ENCODE assay signal across 13 cellular contexts in the genomic region with DNA sequence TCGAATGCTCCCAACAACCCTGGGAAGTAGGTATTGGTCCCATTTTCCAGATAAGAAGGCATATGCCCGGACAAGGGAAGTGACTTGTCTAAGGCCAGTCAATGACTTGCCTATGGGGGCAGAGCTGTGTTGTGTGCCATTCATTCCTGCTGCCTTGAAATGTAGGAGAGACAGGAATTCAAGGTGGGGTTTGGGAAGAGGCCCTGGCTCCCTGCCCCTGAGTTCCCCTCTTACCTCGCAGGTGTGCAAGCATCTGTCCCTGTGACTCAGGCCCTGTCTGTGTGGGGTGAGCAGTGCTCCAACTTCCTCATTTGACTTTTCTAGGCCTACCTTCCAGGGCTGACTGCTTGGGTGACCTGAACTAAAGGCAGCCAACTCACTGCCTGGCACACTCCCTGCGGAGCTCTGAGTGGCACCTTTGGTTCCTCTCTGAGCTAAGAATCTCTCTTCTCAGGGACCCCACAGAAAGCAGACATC. TPM values are rescaled to one million over a fixed set of nuclear protein-coding genes. Genes with fewer than 3 reads are reported as not detected.
DNase-seq lines count a peak whose midpoint lies in the region; ATAC-seq and TF ChIP-seq lines count a peak whose summit lies in the region.
"Had no signal": no experiment of that assay in that cellular context is flagged by ENCODE, and none has a peak within 500 bp of the region (broad histone marks: within the 10 kb centered on the region; RNA-seq: fewer than 3 reads in every experiment).

No MANE protein-coding gene starts in this region.

- H3K36me3 ChIP-seq in right atrium auricular region (peaks cover 5% of the 10 kb centered on the region), colonic mucosa (no peaks in the 10 kb centered on the region), muscle layer of duodenum (ENCODE audit: control insufficient read depth in 1 of 2, insufficient read depth in 2 of 2, low read length in 2 of 2) (peaks cover 0 to 2% of the 10 kb centered on the region in 2 donors)
- H3K36me3 ChIP-seq in CD8-positive, alpha-beta memory T cell (ENCODE audit: insufficient read depth, low read length), result no peaks in the 10 kb centered on the region

- H3K4me1 ChIP-seq in right atrium auricular region, result peaks cover 0 to 22% of the 10 kb centered on the region in 2 donors
- H3K4me1 ChIP-seq in colonic mucosa, result no peaks in the 10 kb centered on the region
- peaks cover 0 to 8% of the 10 kb centered on the region in 2 donors for H3K4me1 ChIP-seq in muscle layer of duodenum (ENCODE audit: control insufficient read depth in 1 of 2, insufficient read depth in 2 of 2, low read length in 2 of 2)
- peaks cover 6% of the 10 kb centered on the region for H3K4me1 ChIP-seq in CD8-positive, alpha-beta memory T cell (ENCODE audit: insufficient read depth, low read length)

- TF ChIP-seq CTCF in right atrium auricular region (IDR thresholded peaks at IDR 0.05), result no peak
- no peak for TF ChIP-seq CTCF in colonic mucosa (IDR thresholded peaks at IDR 0.05)
- TF ChIP-seq CTCF in GM10266 (IDR thresholded peaks at IDR 0.05; ENCODE audit: control insufficient read depth, insufficient read depth, low read depth, missing control alignments), result no peak

- POLR2A ChIA-PET in CD8-positive, alpha-beta memory T cell (lab: Charles Lee), result no interaction called here

- ATAC-seq in Right ventricle myocardium superior (ENCODE audit: poor library complexity) (no peak), GM18505 (IDR thresholded peaks at IDR 0.05; ENCODE audit: unreplicated experiment) (no peak), GM21717 (IDR thresholded peaks at IDR 0.05; ENCODE audit: unreplicated experiment) (no peak)
- ATAC-seq: HCT116 had no signal

- H3K4me3 Mint-ChIP-seq in CD8-positive, alpha-beta memory T cell, result no peak overlapping the region
- H3K4me3 Mint-ChIP-seq: activated naive CD8-positive, alpha-beta T cell treated with anti-CD3 and anti-CD28 coated beads, Interleukin-2, amount 10 ng/mL, durations not matched to agents 7 days and 5 days had no signal

- peak overlapping the region in 1 of 2 donors; percentile 86 for H3K9ac ChIP-seq in colonic mucosa (ENCODE audit: low read depth in 2 of 2, low read length in 2 of 2)

- H3K4me1 Mint-ChIP-seq in CD8-positive, alpha-beta memory T cell, result peaks cover 11 to 28% (median 17%) of the 10 kb centered on the region in 3 donors

- intact Hi-C loops in Right ventricle myocardium superior (cut with DNase I), result loop anchor here (10.0 kb wide), 2 partner anchors 61 to 151 kb away; no protein-coding TSS in a partner anchor
- intact Hi-C loops in colonic mucosa (cut with DNase I), result no loop called here

- TF ChIP-seq POLR2A in GM18505 (IDR thresholded peaks at IDR 0.05; ENCODE audit: borderline replicate concordance, extremely low read depth, insufficient read depth, insufficient read length), result no peak

- H3K4me3 ChIP-seq in right atrium auricular region, result peak overlapping the region in 1 of 2 donors; percentile 74
- no peak overlapping the region for H3K4me3 ChIP-seq in colonic mucosa
- H3K4me3 ChIP-seq in muscle layer of duodenum (ENCODE audit: low read depth in 1 of 2, low read length in 2 of 2), result no peak overlapping the region
- H3K4me3 ChIP-seq in CD8-positive, alpha-beta memory T cell (ENCODE audit: low read length), result no peak overlapping the region

- peak overlapping the region in 1 of 8 donors; percentile 70 for H3K27ac Mint-ChIP-seq in CD8-positive, alpha-beta memory T cell
- H3K27ac Mint-ChIP-seq: activated naive CD8-positive, alpha-beta T cell treated with anti-CD3 and anti-CD28 coated beads, Interleukin-2, amount 10 ng/mL, durations not matched to agents 7 days and 5 days had no signal

- no peaks in the 10 kb centered on the region for H3K9me3 ChIP-seq in right atrium auricular region
- H3K9me3 ChIP-seq in colonic mucosa, result no peaks in the 10 kb centered on the region
- H3K9me3 ChIP-seq in muscle layer of duodenum (ENCODE audit: control insufficient read depth in 1 of 2, low read length in 2 of 2), result no peaks in the 10 kb centered on the region
- H3K9me3 ChIP-seq in CD8-positive, alpha-beta memory T cell (ENCODE audit: low read length), result no peaks in the 10 kb centered on the region

- H3K27me3 ChIP-seq in right atrium auricular region (no peaks in the 10 kb centered on the region), colonic mucosa (no peaks in the 10 kb centered on the region), muscle layer of duodenum (ENCODE audit: low read depth, low read length) (no peaks in the 10 kb centered on the region)
- H3K27me3 ChIP-seq in CD8-positive, alpha-beta memory T cell (ENCODE audit: insufficient read depth, low read length, poor library complexity, severe bottlenecking), result no peaks in the 10 kb centered on the region

- no peaks in the 10 kb centered on the region for H3K9me3 Mint-ChIP-seq in CD8-positive, alpha-beta memory T cell
- H3K9me3 Mint-ChIP-seq: activated naive CD8-positive, alpha-beta T cell treated with anti-CD3 and anti-CD28 coated beads, Interleukin-2, amount 10 ng/mL, durations not matched to agents 7 days and 5 days had no signal

- DNase-seq in right atrium auricular region (ENCODE audit: low spot score), result peak; percentile 38
- DNase-seq in Right ventricle myocardium superior, result no peak
- DNase-seq in colonic mucosa, result peak; percentile 56
- no peak for DNase-seq in GM10266 (ENCODE audit: extremely low spot score)
- no peak for DNase-seq in CD8-positive, alpha-beta memory T cell
- DNase-seq: activated naive CD8-positive, alpha-beta T cell treated with anti-CD3 and anti-CD28 coated beads, Interleukin-2, amount 10 ng/mL, durations not matched to agents 7 days and 5 days; DND-41; NCI-H1417 treated with DMSO at 0.1 percent for 48 hours; SHP77 treated with DMSO at 0.1 percent for 48 hours had no signal

- peaks cover 0 to 4% of the 10 kb centered on the region in 2 donors for H3K27me3 Mint-ChIP-seq in CD8-positive, alpha-beta memory T cell

- CTCF ChIA-PET in CD8-positive, alpha-beta memory T cell (lab: Charles Lee), result interaction anchor here (1.0 to 1.9 kb wide), 3 partner anchors 11 to 451 kb away, joined by 4 to 5 read pairs (median 4); no protein-coding TSS in a partner anchor

- no peak overlapping the region for H3K27ac ChIP-seq in right atrium auricular region
- H3K27ac ChIP-seq in colonic mucosa, result peak overlapping the region; percentile 42
- peak overlapping the region; percentile 2 for H3K27ac ChIP-seq in muscle layer of duodenum (ENCODE audit: low read length)
- no peak overlapping the region for H3K27ac ChIP-seq in CD8-positive, alpha-beta memory T cell (ENCODE audit: low read depth, low read length)

- H3K36me3 Mint-ChIP-seq in CD8-positive, alpha-beta memory T cell, result peaks cover 0 to under 1% (median 0%) of the 10 kb centered on the region in 3 donors
- H3K36me3 Mint-ChIP-seq: activated naive CD8-positive, alpha-beta T cell treated with anti-CD3 and anti-CD28 coated beads, Interleukin-2, amount 10 ng/mL, durations not matched to agents 7 days and 5 days had no signal

RNA-seq across cellular contexts. Expression of a gene that starts 5.1 kb away (rescaled TPM):
- 10 to 100 TPM; 23.7 to 42.4 TPM for total RNA-seq in right atrium auricular region
- 15.1 TPM for total RNA-seq in Right ventricle myocardium superior
- 10 to 100 TPM; 77.9 to 92.2 TPM for total RNA-seq in colonic mucosa
- 1 to 10 TPM; 7.2 to 7.7 TPM for total RNA-seq in CD8-positive, alpha-beta memory T cell
- polyA plus RNA-seq in CD8-positive, alpha-beta memory T cell, result 4.8 TPM

Comparison
In these comparisons a context has a peak if more than half of its experiments do, and no peak if none do; other contexts are left out.
1. DNase-seq: peak in right atrium auricular region (single experiment) and colonic mucosa (single experiment); none in Right ventricle myocardium superior (single experiment), GM10266 (single experiment) and CD8-positive, alpha-beta memory T cell (0 of 5).
2. H3K27ac ChIP-seq: peak in colonic mucosa (single experiment) and muscle layer of duodenum (single experiment); none in right atrium auricular region (0 of 2) and CD8-positive, alpha-beta memory T cell (single experiment).